1 cellular context compared by ENCODE assay signal in the genomic region with DNA sequence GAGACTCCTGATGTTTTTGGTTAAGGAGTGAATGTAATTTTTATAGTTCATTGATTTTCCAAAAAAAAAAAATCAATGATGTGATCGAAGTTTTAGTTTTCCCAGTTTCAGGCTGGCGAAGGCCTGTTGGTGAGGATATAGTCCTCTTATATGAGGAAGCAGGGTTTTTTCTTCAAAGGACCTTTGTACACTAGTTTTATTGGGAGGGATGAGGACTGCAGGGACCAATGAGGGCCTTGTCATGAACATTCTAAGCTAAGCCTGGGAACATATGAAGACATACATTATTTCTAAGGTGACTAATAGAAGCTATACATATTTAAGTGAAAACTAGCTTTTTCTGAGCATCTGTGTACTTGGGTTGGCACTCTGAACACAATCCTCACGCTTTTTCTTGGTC.
TF ChIP-seq lines count a peak whose summit lies in the region.

No MANE protein-coding gene starts in this region.

TF ChIP-seq in SK-N-SH, 30 proteins besides CTCF, POLR2A, EP300 and RAD21 (continued from another document):
- TF ChIP-seq, protein P1, sequence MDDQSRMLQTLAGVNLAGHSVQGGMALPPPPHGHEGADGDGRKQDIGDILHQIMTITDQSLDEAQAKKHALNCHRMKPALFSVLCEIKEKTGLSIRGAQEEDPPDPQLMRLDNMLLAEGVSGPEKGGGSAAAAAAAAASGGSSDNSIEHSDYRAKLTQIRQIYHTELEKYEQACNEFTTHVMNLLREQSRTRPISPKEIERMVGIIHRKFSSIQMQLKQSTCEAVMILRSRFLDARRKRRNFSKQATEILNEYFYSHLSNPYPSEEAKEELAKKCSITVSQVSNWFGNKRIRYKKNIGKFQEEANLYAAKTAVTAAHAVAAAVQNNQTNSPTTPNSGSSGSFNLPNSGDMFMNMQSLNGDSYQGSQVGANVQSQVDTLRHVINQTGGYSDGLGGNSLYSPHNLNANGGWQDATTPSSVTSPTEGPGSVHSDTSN (IDR thresholded peaks at IDR 0.05), result no peak
- no peak for TF ChIP-seq JUND (IDR thresholded peaks at IDR 0.05)
- TF ChIP-seq TCF12 (IDR thresholded peaks at IDR 0.05), result no peak
